ENCODE assay signal across 31 cellular contexts in the genomic region with DNA sequence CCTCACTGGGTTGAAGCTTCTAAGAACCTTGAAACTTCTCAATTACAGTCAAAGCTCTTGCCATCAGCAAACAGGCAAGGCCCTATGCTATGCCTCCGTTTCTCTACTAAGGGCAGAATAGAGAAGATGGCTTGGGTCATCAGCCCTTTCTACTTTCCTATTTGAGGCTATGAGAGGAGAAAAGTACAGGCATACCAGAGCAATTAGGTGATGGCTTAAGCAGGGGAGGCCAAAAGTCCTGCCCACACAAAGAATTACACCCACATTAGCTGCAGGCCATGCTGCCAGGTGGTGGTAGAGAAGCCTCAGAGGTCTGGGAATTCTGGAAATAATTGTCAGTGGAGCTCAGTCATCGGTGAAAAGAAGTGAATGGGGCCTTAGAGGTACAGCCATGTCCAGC.
DNase-seq lines count a peak whose midpoint lies in the region; ATAC-seq, FAIRE-seq and TF ChIP-seq lines count a peak whose summit lies in the region.
"Had no signal": no experiment of that assay in that cellular context is flagged by ENCODE, and none has a peak within 500 bp of the region (broad histone marks: within the 10 kb centered on the region; RNA-seq: fewer than 3 reads in every experiment).

No MANE protein-coding gene starts in this region.

- H3F3A ChIP-seq in smooth muscle cell (ENCODE audit: low read depth): peaks cover 5% of the 10 kb centered on the region

- ATAC-seq in SK-N-SH treated with all-trans-retinoic acid at 6 μM for 48 hours: no peak
- no peak for ATAC-seq in GM21737 (IDR thresholded peaks at IDR 0.05; ENCODE audit: unreplicated experiment)
- ATAC-seq: foreskin keratinocyte, K562, left lung had no signal

- no peaks in the 10 kb centered on the region for H3K36me3 ChIP-seq in smooth muscle cell (ENCODE audit: low read depth)
- H3K36me3 ChIP-seq: adrenal gland, colonic mucosa, left lung, stomach, thyroid gland had no signal

- TF ChIP-seq CTCF in smooth muscle cell (IDR thresholded peaks at IDR 0.05; ENCODE audit: borderline replicate concordance, insufficient read depth, poor library complexity, severe bottlenecking): no peak

- no peaks in the 10 kb centered on the region for H3K9me3 ChIP-seq in smooth muscle cell (replicated peaks; ENCODE audit: low read depth)
- H3K9me3 ChIP-seq: adrenal gland, colonic mucosa, left lung, stomach, thyroid gland had no signal

- no peaks in the 10 kb centered on the region for H3K27me3 ChIP-seq in smooth muscle cell (ENCODE audit: low read depth)
- H3K27me3 ChIP-seq: adrenal gland, colonic mucosa, foreskin keratinocyte, thyroid gland had no signal

- H3K79me2 ChIP-seq in smooth muscle cell (ENCODE audit: low read depth): no peaks in the 10 kb centered on the region

- 58% methylated on average over 2 of the region's 2 CpGs for WGBS in smooth muscle cell (ENCODE audit: low lambda C conversion rate)

- no peaks in the 10 kb centered on the region for H4K20me1 ChIP-seq in smooth muscle cell (ENCODE audit: low read depth)

- no peak overlapping the region for H3K9ac ChIP-seq in smooth muscle cell (ENCODE audit: low read depth)

- peak overlapping the region; percentile 51 for H3K27ac ChIP-seq in smooth muscle cell (ENCODE audit: low read depth)
- H3K27ac ChIP-seq: adrenal gland, colonic mucosa, foreskin keratinocyte, left lung, skin epidermis, stomach, thyroid gland had no signal

- H2AFZ ChIP-seq in smooth muscle cell (ENCODE audit: low read depth): no peak overlapping the region

- no peak for FAIRE-seq in RCC 7860 (lab: Jason Lieb, UNC)
- FAIRE-seq: bronchial epithelial cell, D721Med, GM12891, H54, K562 had no signal

- H3K4me1 ChIP-seq in smooth muscle cell (ENCODE audit: low read depth): peaks cover 18% of the 10 kb centered on the region
- H3K4me1 ChIP-seq: adrenal gland, colonic mucosa, foreskin keratinocyte, left lung, thyroid gland had no signal

- H3K4me2 ChIP-seq in smooth muscle cell: peak overlapping the region; percentile 23

- DNase-seq in EH (ENCODE audit: low read depth): peak; percentile 61
- DNase-seq in RCC 7860 (ENCODE audit: low spot score): peak; percentile 70
- DNase-seq in glomerular visceral epithelial cell (ENCODE audit: extremely low spot score): peak; percentile 90
- DNase-seq in smooth muscle cell (lab: John Stamatoyannopoulos, UW; ENCODE audit: unreplicated experiment): no peak
- DNase-seq in SIG-M5 treated with dmso at 0.1 percent for 504 hours (lab: John Stamatoyannopoulos, UW; ENCODE audit: unreplicated experiment): no peak
- DNase-seq: activated CD4-positive, alpha-beta T cell treated with anti-CD3 and anti-CD28 coated beads, Interleukin-2, amount 50 U/mL, for 48 hours; activated CD4-positive, CD25-positive, alpha-beta regulatory T cell; activated naive CD4-positive, alpha-beta T cell treated with Interleukin-2 at 50 U/mL for 16 hours; CD4-positive, CD25-positive, alpha-beta regulatory T cell; colonic mucosa; effector memory CD4-positive, alpha-beta T cell; left lung; MM.1S; naive B cell; NCI-H2029 treated with DMSO at 0.1 percent for 48 hours; NCI-H446; NCI-H82; occipital lobe; stomach; T-helper 1 cell; thyroid gland had no signal

- no peak overlapping the region for H3K4me3 ChIP-seq in smooth muscle cell
- H3K4me3 ChIP-seq: adrenal gland, colonic mucosa, K562, left lung, skin epidermis, stomach, thyroid gland had no signal

TF ChIP-seq in SK-N-SH treated with all-trans-retinoic acid at 6 μM for 48 hours, 23 proteins besides CTCF, POLR2A, EP300 and RAD21:
- TF ChIP-seq ARNTL (CRISPR knock-in tag; IDR thresholded peaks at IDR 0.05; ENCODE audit: borderline replicate concordance, low read depth) (no peak), BACH2 (CRISPR knock-in tag; IDR thresholded peaks at IDR 0.05; ENCODE audit: borderline replicate concordance) (no peak), ESRRG (CRISPR knock-in tag; IDR thresholded peaks at IDR 0.05) (no peak), ZFP3 (CRISPR knock-in tag; IDR thresholded peaks at IDR 0.05) (no peak), TCF4 (CRISPR knock-in tag; IDR thresholded peaks at IDR 0.05; ENCODE audit: borderline replicate concordance) (no peak), ZNF565 (CRISPR knock-in tag; conservative IDR thresholded peaks at IDR 0.05; ENCODE audit: low read depth) (no peak), RARB (CRISPR knock-in tag; IDR thresholded peaks at IDR 0.05) (no peak), CSDC2 (CRISPR knock-in tag; IDR thresholded peaks at IDR 0.05) (no peak)

Comparison
In these comparisons a context has a peak if more than half of its experiments do, and no peak if none do; other contexts are left out.
1. DNase-seq: peak in EH (single experiment), RCC 7860 (single experiment) and glomerular visceral epithelial cell (single experiment); none in smooth muscle cell (single experiment) and SIG-M5 treated with dmso at 0.1 percent for 504 hours (single experiment).